20 cellular contexts compared by ENCODE assay signal in the genomic region with DNA sequence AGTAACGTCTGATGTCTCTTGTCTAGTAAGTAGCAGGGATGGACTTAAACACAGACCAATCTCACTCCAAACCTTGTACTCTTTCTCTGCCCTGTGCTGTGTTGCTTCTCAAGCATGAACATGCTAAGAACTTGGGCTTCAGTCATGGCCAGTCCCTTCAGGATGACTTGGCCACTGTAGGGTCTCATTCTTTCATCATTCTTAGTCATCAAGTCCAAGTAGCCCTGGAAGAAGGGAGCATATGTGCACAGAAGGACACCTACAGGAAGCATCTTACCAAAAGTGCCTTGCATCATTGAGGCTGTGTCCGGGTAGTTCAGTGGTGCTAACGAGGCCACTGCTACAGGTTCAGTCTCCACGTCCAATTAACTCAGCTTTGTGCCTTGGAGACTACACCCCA.
"Had no signal": no experiment of that assay in that cellular context is flagged by ENCODE, and none has a peak within 500 bp of the region (broad histone marks: within the 10 kb centered on the region; RNA-seq: fewer than 3 reads in every experiment).

No MANE protein-coding gene starts in this region.

- ATAC-seq: heart left ventricle; left lobe of liver; natural killer cell treated with Interleukin-12 subunit alpha and Interleukin-12 subunit beta and Interleukin-15 and Interleukin-18, amount 100 ng/mL, for 72 hours had no signal

- H3K9me3 ChIP-seq: heart left ventricle, ovary, right atrium auricular region, sigmoid colon, thyroid gland had no signal

- H3K27me3 ChIP-seq: heart left ventricle, neural progenitor cell, ovary, right atrium auricular region, sigmoid colon, thyroid gland had no signal

- H3K36me3 ChIP-seq: heart left ventricle, neural progenitor cell, ovary, right atrium auricular region, sigmoid colon had no signal

- H3K9ac ChIP-seq: neural progenitor cell had no signal

- FAIRE-seq: endothelial cell of umbilical vein, frontal cortex, urothelium cell line had no signal

- H3K4me2 ChIP-seq: neural progenitor cell had no signal

- H3K4me3 ChIP-seq: coronary artery, heart left ventricle, neural progenitor cell, ovary, right atrium auricular region, sigmoid colon, skin epidermis, thyroid gland had no signal

- H3K27ac ChIP-seq: coronary artery, heart left ventricle, neural progenitor cell, ovary, right atrium auricular region, sigmoid colon, thyroid gland had no signal

- H3K4me1 ChIP-seq: heart left ventricle, neural progenitor cell, right atrium auricular region, sigmoid colon, thyroid gland had no signal

- DNase-seq: effector CD4-positive, alpha-beta T cell; endodermal cell; heart left ventricle; hippocampal formation; midbrain; nucleus accumbens; ovary; sigmoid colon; stimulated activated CD4-positive, alpha-beta T cell treated with anti-CD3 and anti-CD28 coated beads, Interleukin-2, amount 100 ng/mL, for 24 hours; stimulated activated naive CD4-positive, alpha-beta T cell; thyroid gland had no signal
